1 cellular context compared by ENCODE assay signal in the genomic region with DNA sequence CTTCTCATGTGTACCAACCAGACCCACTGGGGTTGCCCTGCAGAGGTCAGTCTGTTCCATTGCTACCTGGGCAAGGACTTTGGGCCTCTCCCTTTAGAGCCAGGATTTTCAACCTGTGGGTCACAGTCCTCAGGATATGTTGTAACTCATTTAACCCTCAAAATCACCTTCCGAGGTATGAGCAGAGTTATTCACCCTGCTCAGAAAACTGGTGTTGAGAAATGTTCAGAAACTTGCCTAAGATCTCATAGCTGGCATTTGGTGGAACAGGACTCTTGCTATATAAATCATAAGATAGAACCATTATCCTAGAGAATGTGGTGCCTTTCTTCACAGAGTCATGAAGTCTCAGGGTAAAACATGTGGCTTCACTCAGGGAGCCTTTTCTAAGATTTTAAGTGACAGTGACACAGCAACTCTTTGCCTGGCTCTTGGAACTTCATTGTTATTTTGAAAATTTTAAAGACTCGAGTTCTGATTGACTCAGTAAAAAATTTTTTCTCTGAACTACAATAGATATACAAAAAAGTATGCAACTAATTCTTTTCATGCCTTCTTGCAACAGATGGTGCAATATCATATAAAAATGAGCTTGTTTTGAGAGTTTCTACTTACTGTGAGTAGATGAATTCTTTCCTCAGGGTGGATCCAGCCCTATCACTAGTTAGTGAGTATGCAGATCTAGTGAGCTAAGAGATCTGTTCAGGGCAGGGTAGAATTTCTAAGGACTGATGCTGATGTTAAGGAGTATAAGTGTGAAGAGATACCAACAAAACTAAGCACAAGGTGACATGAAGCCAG.
TF ChIP-seq lines count a peak whose summit lies in the region.

No MANE protein-coding gene starts in this region.

TF ChIP-seq in HepG2, 621 proteins besides CTCF, POLR2A, EP300 and RAD21 (continued from another document and continues in another):
- TF ChIP-seq MIXL1 (CRISPR knock-in tag; IDR thresholded peaks at IDR 0.05) (0 out of 2 replicates have a peak, but pooled peaks have one; percentile 15), ZMYM2 (CRISPR knock-in tag; IDR thresholded peaks at IDR 0.05) (peak; percentile 87), SALL1 (CRISPR knock-in tag; IDR thresholded peaks at IDR 0.05) (peak; percentile 28; the same call in 1 of the 2 replicates), MXD1 (CRISPR knock-in tag; IDR thresholded peaks at IDR 0.05) (no peak), IKZF4 (CRISPR knock-in tag; IDR thresholded peaks at IDR 0.05; ENCODE audit: borderline replicate concordance, low read depth, not compliant biosample characterization) (no peak), ZNF205 (CRISPR knock-in tag; IDR thresholded peaks at IDR 0.05) (no peak), ELF4 (CRISPR knock-in tag; IDR thresholded peaks at IDR 0.05; ENCODE audit: borderline replicate concordance) (no peak), ZNF101 (CRISPR knock-in tag; IDR thresholded peaks at IDR 0.05; ENCODE audit: borderline replicate concordance, low read depth) (no peak), ZNF674 (CRISPR knock-in tag; IDR thresholded peaks at IDR 0.05; ENCODE audit: low read depth) (no peak), SMAD1 (CRISPR knock-in tag; IDR thresholded peaks at IDR 0.05; ENCODE audit: borderline replicate concordance, low read depth) (no peak), SOX6 (IDR thresholded peaks at IDR 0.05) (no peak), SOX6 (CRISPR knock-in tag; IDR thresholded peaks at IDR 0.05) (no peak), ZNF562 (CRISPR knock-in tag; IDR thresholded peaks at IDR 0.05; ENCODE audit: borderline replicate concordance) (no peak), KLF11 (CRISPR knock-in tag; IDR thresholded peaks at IDR 0.05) (no peak), BCL6 (CRISPR knock-in tag; IDR thresholded peaks at IDR 0.05) (no peak), ZBED4 (CRISPR knock-in tag; IDR thresholded peaks at IDR 0.05; ENCODE audit: borderline replicate concordance) (peak; percentile 60; the same call in 1 of the 2 replicates), ZNF281 (CRISPR knock-in tag; IDR thresholded peaks at IDR 0.05; ENCODE audit: borderline replicate concordance) (no peak), ZMYM4 (CRISPR knock-in tag; IDR thresholded peaks at IDR 0.05) (peak; percentile 61; the same call in 1 of the 2 replicates), TEF (CRISPR knock-in tag; IDR thresholded peaks at IDR 0.05) (no peak), GPN1 (CRISPR knock-in tag; IDR thresholded peaks at IDR 0.05; ENCODE audit: borderline replicate concordance) (no peak), NFIC (IDR thresholded peaks at IDR 0.05; ENCODE audit: low read length) (no peak), RNF2 (conservative IDR thresholded peaks at IDR 0.05; ENCODE audit: low read depth) (no peak), RARA (CRISPR knock-in tag; IDR thresholded peaks at IDR 0.05) (0 out of 2 replicates have a peak, but pooled peaks have one; percentile 11), ZBTB7B (CRISPR knock-in tag; IDR thresholded peaks at IDR 0.05) (no peak), KLF12 (CRISPR knock-in tag; IDR thresholded peaks at IDR 0.05; ENCODE audit: borderline replicate concordance) (no peak), ZNF207 (IDR thresholded peaks at IDR 0.05; ENCODE audit: borderline replicate concordance) (no peak), TARDBP (CRISPR knock-in tag; IDR thresholded peaks at IDR 0.05) (no peak), GATAD2A (CRISPR knock-in tag; IDR thresholded peaks at IDR 0.05) (peak; percentile 46; the same call in 1 of the 2 replicates), PHF8 (CRISPR knock-in tag; IDR thresholded peaks at IDR 0.05) (no peak)
- TF ChIP-seq, protein P1, sequence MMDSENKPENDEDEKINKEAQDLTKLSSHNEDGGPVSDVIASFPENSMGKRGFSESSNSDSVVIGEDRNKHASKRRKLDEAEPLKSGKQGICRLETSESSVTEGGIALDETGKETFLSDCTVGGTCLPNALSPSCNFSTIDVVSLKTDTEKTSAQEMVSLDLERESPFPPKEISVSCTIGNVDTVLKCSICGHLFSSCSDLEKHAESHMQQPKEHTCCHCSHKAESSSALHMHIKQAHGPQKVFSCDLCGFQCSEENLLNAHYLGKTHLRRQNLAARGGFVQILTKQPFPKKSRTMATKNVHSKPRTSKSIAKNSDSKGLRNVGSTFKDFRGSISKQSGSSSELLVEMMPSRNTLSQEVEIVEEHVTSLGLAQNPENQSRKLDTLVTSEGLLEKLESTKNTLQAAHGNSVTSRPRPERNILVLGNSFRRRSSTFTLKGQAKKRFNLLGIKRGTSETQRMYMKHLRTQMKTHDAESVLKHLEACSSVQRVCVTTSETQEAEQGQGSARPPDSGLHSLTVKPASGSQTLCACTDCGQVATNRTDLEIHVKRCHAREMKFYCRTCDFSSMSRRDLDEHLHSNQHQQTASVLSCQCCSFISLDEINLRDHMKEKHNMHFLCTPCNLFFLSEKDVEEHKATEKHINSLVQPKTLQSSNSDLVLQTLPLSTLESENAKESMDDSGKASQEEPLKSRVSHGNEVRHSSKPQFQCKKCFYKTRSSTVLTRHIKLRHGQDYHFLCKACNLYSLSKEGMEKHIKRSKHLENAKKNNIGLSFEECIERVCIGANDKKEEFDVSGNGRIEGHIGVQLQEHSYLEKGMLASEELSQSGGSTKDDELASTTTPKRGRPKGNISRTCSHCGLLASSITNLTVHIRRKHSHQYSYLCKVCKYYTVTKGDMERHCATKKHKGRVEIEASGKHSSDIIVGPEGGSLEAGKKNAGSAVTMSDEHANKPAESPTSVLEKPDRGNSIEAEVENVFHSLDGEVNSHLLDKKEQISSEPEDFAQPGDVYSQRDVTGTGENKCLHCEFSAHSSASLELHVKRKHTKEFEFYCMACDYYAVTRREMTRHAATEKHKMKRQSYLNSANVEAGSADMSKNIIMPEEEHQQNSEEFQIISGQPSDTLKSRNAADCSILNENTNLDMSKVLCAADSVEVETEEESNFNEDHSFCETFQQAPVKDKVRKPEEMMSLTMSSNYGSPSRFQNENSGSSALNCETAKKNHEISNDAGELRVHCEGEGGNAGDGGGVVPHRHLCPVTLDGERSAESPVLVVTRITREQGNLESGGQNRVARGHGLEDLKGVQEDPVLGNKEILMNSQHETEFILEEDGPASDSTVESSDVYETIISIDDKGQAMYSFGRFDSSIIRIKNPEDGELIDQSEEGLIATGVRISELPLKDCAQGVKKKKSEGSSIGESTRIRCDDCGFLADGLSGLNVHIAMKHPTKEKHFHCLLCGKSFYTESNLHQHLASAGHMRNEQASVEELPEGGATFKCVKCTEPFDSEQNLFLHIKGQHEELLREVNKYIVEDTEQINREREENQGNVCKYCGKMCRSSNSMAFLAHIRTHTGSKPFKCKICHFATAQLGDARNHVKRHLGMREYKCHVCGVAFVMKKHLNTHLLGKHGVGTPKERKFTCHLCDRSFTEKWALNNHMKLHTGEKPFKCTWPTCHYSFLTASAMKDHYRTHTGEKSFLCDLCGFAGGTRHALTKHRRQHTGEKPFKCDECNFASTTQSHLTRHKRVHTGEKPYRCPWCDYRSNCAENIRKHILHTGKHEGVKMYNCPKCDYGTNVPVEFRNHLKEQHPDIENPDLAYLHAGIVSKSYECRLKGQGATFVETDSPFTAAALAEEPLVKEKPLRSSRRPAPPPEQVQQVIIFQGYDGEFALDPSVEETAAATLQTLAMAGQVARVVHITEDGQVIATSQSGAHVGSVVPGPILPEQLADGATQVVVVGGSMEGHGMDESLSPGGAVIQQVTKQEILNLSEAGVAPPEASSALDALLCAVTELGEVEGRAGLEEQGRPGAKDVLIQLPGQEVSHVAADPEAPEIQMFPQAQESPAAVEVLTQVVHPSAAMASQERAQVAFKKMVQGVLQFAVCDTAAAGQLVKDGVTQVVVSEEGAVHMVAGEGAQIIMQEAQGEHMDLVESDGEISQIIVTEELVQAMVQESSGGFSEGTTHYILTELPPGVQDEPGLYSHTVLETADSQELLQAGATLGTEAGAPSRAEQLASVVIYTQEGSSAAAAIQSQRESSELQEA (CRISPR knock-in tag; IDR thresholded peaks at IDR 0.05; ENCODE audit: not compliant biosample characterization), result no peak
- TF ChIP-seq, protein P2, sequence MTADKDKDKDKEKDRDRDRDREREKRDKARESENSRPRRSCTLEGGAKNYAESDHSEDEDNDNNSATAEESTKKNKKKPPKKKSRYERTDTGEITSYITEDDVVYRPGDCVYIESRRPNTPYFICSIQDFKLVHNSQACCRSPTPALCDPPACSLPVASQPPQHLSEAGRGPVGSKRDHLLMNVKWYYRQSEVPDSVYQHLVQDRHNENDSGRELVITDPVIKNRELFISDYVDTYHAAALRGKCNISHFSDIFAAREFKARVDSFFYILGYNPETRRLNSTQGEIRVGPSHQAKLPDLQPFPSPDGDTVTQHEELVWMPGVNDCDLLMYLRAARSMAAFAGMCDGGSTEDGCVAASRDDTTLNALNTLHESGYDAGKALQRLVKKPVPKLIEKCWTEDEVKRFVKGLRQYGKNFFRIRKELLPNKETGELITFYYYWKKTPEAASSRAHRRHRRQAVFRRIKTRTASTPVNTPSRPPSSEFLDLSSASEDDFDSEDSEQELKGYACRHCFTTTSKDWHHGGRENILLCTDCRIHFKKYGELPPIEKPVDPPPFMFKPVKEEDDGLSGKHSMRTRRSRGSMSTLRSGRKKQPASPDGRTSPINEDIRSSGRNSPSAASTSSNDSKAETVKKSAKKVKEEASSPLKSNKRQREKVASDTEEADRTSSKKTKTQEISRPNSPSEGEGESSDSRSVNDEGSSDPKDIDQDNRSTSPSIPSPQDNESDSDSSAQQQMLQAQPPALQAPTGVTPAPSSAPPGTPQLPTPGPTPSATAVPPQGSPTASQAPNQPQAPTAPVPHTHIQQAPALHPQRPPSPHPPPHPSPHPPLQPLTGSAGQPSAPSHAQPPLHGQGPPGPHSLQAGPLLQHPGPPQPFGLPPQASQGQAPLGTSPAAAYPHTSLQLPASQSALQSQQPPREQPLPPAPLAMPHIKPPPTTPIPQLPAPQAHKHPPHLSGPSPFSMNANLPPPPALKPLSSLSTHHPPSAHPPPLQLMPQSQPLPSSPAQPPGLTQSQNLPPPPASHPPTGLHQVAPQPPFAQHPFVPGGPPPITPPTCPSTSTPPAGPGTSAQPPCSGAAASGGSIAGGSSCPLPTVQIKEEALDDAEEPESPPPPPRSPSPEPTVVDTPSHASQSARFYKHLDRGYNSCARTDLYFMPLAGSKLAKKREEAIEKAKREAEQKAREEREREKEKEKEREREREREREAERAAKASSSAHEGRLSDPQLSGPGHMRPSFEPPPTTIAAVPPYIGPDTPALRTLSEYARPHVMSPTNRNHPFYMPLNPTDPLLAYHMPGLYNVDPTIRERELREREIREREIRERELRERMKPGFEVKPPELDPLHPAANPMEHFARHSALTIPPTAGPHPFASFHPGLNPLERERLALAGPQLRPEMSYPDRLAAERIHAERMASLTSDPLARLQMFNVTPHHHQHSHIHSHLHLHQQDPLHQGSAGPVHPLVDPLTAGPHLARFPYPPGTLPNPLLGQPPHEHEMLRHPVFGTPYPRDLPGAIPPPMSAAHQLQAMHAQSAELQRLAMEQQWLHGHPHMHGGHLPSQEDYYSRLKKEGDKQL (CRISPR knock-in tag; IDR thresholded peaks at IDR 0.05; ENCODE audit: low read depth), result no peak
